1 cellular context compared by ENCODE assay signal in the genomic region with DNA sequence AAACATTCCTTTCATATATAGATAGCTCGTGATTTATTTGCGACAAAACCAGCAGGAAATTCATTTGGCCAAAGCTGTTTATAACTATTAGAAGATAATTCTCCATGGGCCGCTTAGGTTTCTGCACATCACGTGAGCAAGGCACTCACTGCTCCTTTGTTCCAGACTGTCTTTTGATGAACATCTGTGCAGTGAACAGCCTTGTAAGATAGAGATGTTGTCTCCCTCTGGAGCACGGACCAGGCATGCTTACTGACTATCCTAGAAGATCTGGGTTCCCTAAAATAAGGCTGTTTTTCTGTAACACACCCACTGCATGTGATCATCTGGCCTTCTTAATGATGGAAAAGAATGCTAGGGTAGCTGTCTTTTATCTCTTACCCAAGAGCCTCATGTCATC.
TF ChIP-seq lines count a peak whose summit lies in the region.

No MANE protein-coding gene starts in this region.

TF ChIP-seq in SK-N-SH treated with all-trans-retinoic acid at 6 μM for 48 hours, 23 proteins besides CTCF, POLR2A, EP300 and RAD21 (continued from another document):
- no peak for TF ChIP-seq ZFP3 (CRISPR knock-in tag; IDR thresholded peaks at IDR 0.05)
